23 cellular contexts compared by ENCODE assay signal in genomic region chr10:31829776-31830175, GRCh38.
"Had no signal": no experiment of that assay in that cellular context is flagged by ENCODE, and none has a peak within 500 bp of the region (broad histone marks: within the 10 kb centered on the region; RNA-seq: fewer than 3 reads in every experiment).

No MANE protein-coding gene starts in this region.

- H3K27me3 ChIP-seq: SJSA1 had no signal

- H3K9me3 ChIP-seq: SJSA1 had no signal

- ATAC-seq: activated naive CD4-positive, alpha-beta T cell treated with anti-CD3 and anti-CD28 coated beads, Interleukin-2, amount 50 U/mL, for 72 hours; activated naive CD8-positive, alpha-beta T cell treated with anti-CD3 and anti-CD28 coated beads, Interleukin-2, amount 50 U/mL, for 24 hours; activated T-cell treated with anti-CD3 and anti-CD28 coated beads, Interleukin-2, amount 50 U/mL, for 4 hours; T-helper 17 cell had no signal

- H3K36me3 ChIP-seq: SJSA1 had no signal

- H3K27ac ChIP-seq: SJSA1 had no signal

- DNase-seq: activated B cell treated with CpG ODN at 0.5 μM for 24 hours; activated CD4-positive, alpha-beta memory T cell treated with anti-CD3 and anti-CD28 coated beads for 36 hours; activated CD4-positive, alpha-beta T cell treated with anti-CD3 and anti-CD28 coated beads for 1 hour; activated CD4-positive, alpha-beta T cell treated with anti-CD3 and anti-CD28 coated beads, Interleukin-2, amount 10 ng/mL, durations not matched to agents 24 days and 14 days; activated CD8-positive, alpha-beta memory T cell treated with anti-CD3 and anti-CD28 coated beads for 24 hours; activated effector memory CD4-positive, alpha-beta T cell treated with anti-CD3 and anti-CD28 coated beads, Interleukin-2, amount 50 U/mL, for 16 hours; activated naive CD4-positive, alpha-beta T cell treated with Interleukin-2 at 50 U/mL for 16 hours; activated naive CD8-positive, alpha-beta T cell treated with anti-CD3 and anti-CD28 coated beads, Interleukin-2, amount 50 U/mL, for 24 hours; activated T-cell treated with anti-CD3 and anti-CD28 coated beads, Interleukin-2, amount 50 U/mL, for 4 hours; amygdala; Kasumi-1; NCI-H146; NCI-H187 treated with DMSO at 0.1 percent for 48 hours; NCI-H2081 treated with DMSO at 0.1 percent for 48 hours; NCI-H446; NCI-H524; PC-3; SHP77; T-helper 17 cell; T-helper 9 cell had no signal

- FAIRE-seq: astrocyte had no signal

- H3K4me3 ChIP-seq: SJSA1 had no signal
